8 cellular contexts compared by ENCODE assay signal in the genomic region with DNA sequence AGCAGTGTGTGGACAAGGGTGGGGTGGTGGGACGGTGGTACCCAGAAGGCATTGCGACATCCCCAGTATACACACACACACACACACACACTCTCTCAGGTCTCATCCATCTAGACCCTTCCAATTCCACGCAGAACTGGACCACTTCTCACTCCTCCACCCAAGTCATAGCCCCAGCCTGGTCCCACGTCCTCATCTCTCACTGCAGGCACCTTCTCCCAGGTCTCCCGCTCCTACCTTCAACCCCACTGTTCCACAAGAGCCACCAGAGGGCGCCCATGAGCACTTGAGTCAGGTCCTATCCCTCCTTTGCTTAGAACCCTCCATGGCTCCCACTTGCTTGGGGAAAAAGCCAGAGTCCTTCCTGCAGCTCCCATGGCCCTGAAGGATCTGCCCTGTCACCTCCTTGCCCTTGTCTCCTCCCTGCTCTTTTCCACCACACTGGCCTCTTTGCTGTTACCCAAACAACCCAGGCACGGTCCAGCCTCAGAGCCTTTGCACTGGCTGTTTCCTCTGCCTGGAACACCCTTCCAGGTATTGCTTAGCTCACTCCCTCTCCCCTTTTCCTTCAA.
DNase-seq lines count a peak whose midpoint lies in the region; ATAC-seq lines count a peak whose summit lies in the region.

No MANE protein-coding gene starts in this region.

- peak; percentile 42 for ATAC-seq in activated naive CD8-positive, alpha-beta T cell treated with anti-CD3 and anti-CD28 coated beads, Interleukin-2, amount 50 U/mL, for 24 hours
- ATAC-seq in GM19351 (IDR thresholded peaks at IDR 0.05; ENCODE audit: unreplicated experiment) (no peak), GM19455 (IDR thresholded peaks at IDR 0.05; ENCODE audit: unreplicated experiment) (no peak)

- H3K4me3 Mint-ChIP-seq in T-helper 1 cell treated with Interleukin-12 subunit alpha and Interleukin-12 subunit beta and Interleukin-4 antibody, amounts not matched to agents 30 μg/mL and 1 μg/mL, for 36 hours: no peak overlapping the region
- H3K4me3 Mint-ChIP-seq in activated naive CD8-positive, alpha-beta T cell treated with anti-CD3 and anti-CD28 coated beads, Interleukin-2, amount 50 U/mL, for 24 hours: no peak overlapping the region
- H3K4me3 Mint-ChIP-seq in immature natural killer cell: peak overlapping the region in 2 of 5 donors; percentile 55 to 70

- H3K9me3 Mint-ChIP-seq in T-helper 1 cell treated with Interleukin-12 subunit alpha and Interleukin-12 subunit beta and Interleukin-4 antibody, amounts not matched to agents 30 μg/mL and 1 μg/mL, for 36 hours: no peaks in the 10 kb centered on the region
- no peaks in the 10 kb centered on the region for H3K9me3 Mint-ChIP-seq in activated naive CD8-positive, alpha-beta T cell treated with anti-CD3 and anti-CD28 coated beads, Interleukin-2, amount 50 U/mL, for 24 hours
- H3K9me3 Mint-ChIP-seq in immature natural killer cell: no peaks in the 10 kb centered on the region

- H3K36me3 Mint-ChIP-seq in T-helper 1 cell treated with Interleukin-12 subunit alpha and Interleukin-12 subunit beta and Interleukin-4 antibody, amounts not matched to agents 30 μg/mL and 1 μg/mL, for 36 hours (ENCODE audit: low read depth): peaks cover 3% of the 10 kb centered on the region
- H3K36me3 Mint-ChIP-seq in activated naive CD8-positive, alpha-beta T cell treated with anti-CD3 and anti-CD28 coated beads, Interleukin-2, amount 50 U/mL, for 24 hours (ENCODE audit: low read depth): no peaks in the 10 kb centered on the region
- no peaks in the 10 kb centered on the region for H3K36me3 Mint-ChIP-seq in immature natural killer cell

- H3K27ac Mint-ChIP-seq in T-helper 1 cell treated with Interleukin-12 subunit alpha and Interleukin-12 subunit beta and Interleukin-4 antibody, amounts not matched to agents 30 μg/mL and 1 μg/mL, for 36 hours: peak overlapping the region; percentile 10
- peak overlapping the region; percentile 27 for H3K27ac Mint-ChIP-seq in activated naive CD8-positive, alpha-beta T cell treated with anti-CD3 and anti-CD28 coated beads, Interleukin-2, amount 50 U/mL, for 24 hours
- H3K27ac Mint-ChIP-seq in immature natural killer cell: peak overlapping the region in 3 of 6 donors; percentile 22 to 67 (median 54)

- DNase-seq in COLO668 (lab: John Stamatoyannopoulos, UW; ENCODE audit: unreplicated experiment) (peak; percentile 75), HuH-7.5 (ENCODE audit: low spot score) (peak; percentile 89), immature natural killer cell (peak; percentile 53 to 61 (median 61))
- peak; percentile 83 for DNase-seq in activated naive CD8-positive, alpha-beta T cell treated with anti-CD3 and anti-CD28 coated beads, Interleukin-2, amount 50 U/mL, for 24 hours
- peak; percentile 80 for DNase-seq in stimulated activated CD4-positive, alpha-beta T cell treated with anti-CD3 and anti-CD28 coated beads, Interleukin-4, amount 100 ng/mL, for 24 hours

- H3K4me1 Mint-ChIP-seq in T-helper 1 cell treated with Interleukin-12 subunit alpha and Interleukin-12 subunit beta and Interleukin-4 antibody, amounts not matched to agents 30 μg/mL and 1 μg/mL, for 36 hours (ENCODE audit: low read depth): peaks cover 15% of the 10 kb centered on the region
- peaks cover 44% of the 10 kb centered on the region for H3K4me1 Mint-ChIP-seq in activated naive CD8-positive, alpha-beta T cell treated with anti-CD3 and anti-CD28 coated beads, Interleukin-2, amount 50 U/mL, for 24 hours
- H3K4me1 Mint-ChIP-seq in immature natural killer cell: peaks cover 12 to 16% of the 10 kb centered on the region in 2 donors

- H3K27me3 Mint-ChIP-seq in T-helper 1 cell treated with Interleukin-12 subunit alpha and Interleukin-12 subunit beta and Interleukin-4 antibody, amounts not matched to agents 30 μg/mL and 1 μg/mL, for 36 hours (ENCODE audit: low read depth): peaks cover 4% of the 10 kb centered on the region
- H3K27me3 Mint-ChIP-seq in activated naive CD8-positive, alpha-beta T cell treated with anti-CD3 and anti-CD28 coated beads, Interleukin-2, amount 50 U/mL, for 24 hours: no peaks in the 10 kb centered on the region
- peaks cover 0 to 2% (median 2%) of the 10 kb centered on the region in 3 donors for H3K27me3 Mint-ChIP-seq in immature natural killer cell (ENCODE audit: low read depth in 3 of 3)
